ENCODE assay signal across 14 cellular contexts in the genomic region with DNA sequence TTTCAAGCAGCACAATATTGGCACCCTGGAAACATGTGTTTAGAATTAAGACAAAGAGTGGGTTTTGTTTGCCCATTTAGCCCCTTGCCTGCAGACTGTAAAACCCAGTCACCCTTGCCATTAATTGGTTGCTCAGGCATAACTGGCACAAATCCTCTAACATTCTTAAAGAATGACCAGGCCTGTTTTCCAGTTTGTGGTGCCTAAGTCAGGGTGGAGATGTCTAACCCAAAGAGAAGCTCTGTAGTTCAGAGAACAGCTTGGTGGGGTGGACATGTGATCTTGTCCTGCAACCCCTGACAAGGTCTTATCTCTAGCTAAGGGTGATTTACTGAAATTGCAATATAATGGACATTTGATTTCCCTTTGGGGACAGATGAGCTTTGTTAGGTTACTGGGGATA. TPM values are rescaled to one million over a fixed set of nuclear protein-coding genes. Genes with fewer than 3 reads are reported as not detected.
DNase-seq lines count a peak whose midpoint lies in the region; ATAC-seq and TF ChIP-seq lines count a peak whose summit lies in the region.
"Had no signal": no experiment of that assay in that cellular context is flagged by ENCODE, and none has a peak within 500 bp of the region (broad histone marks: within the 10 kb centered on the region; RNA-seq: fewer than 3 reads in every experiment).

No MANE protein-coding gene starts in this region.

- peaks cover 0 to 5% (median 0%) of the 10 kb centered on the region in 3 donors for H3K36me3 ChIP-seq in tibial nerve
- H3K36me3 ChIP-seq in sigmoid colon: peaks cover 0 to 22% (median 2%) of the 10 kb centered on the region in 4 donors

- TF ChIP-seq POLR2A in tibial nerve (IDR thresholded peaks at IDR 0.05): no peak
- no peak for TF ChIP-seq POLR2A in sigmoid colon (IDR thresholded peaks at IDR 0.05)

- H3K4me1 ChIP-seq in tibial nerve (peaks cover 0 to 91% (median 41%) of the 10 kb centered on the region in 4 donors), sigmoid colon (peaks cover 0 to 35% (median 22%) of the 10 kb centered on the region in 4 donors)
- H3K4me1 ChIP-seq: suprapubic skin had no signal

- H3K27ac ChIP-seq in tibial nerve: peak overlapping the region in 3 of 4 donors; percentile 34 to 89 (median 70)
- H3K27ac ChIP-seq in sigmoid colon: peak overlapping the region in 2 of 4 donors; percentile 3 to 48
- H3K27ac ChIP-seq: right atrium auricular region, suprapubic skin had no signal

- H3K9me3 ChIP-seq in tibial nerve (no peaks in the 10 kb centered on the region), sigmoid colon (no peaks in the 10 kb centered on the region)
- H3K9me3 ChIP-seq: right atrium auricular region, suprapubic skin had no signal

- POLR2A ChIA-PET in HEK293T (lab: Yijun Ruan, JAX): interaction anchor here (0.9 kb wide), 1 partner anchor 11 kb away, joined by 4 read pairs; no protein-coding TSS in a partner anchor

- CTCF ChIA-PET in HEK293T (lab: Yijun Ruan, JAX): interaction anchor here (0.7 kb wide), 1 partner anchor 161 kb away, joined by 3 read pairs; no protein-coding TSS in a partner anchor

- DNase-seq in HEK293T (ENCODE audit: extremely low spot score): no peak
- peak; percentile 59 for DNase-seq in fibroblast of the conjunctiva (ENCODE audit: low read depth)
- no peak for DNase-seq in tibial nerve (ENCODE audit: low spot score in 2 of 2)
- DNase-seq in sigmoid colon: no peak
- DNase-seq in activated T-cell treated with anti-CD3 and anti-CD28 coated beads for 4 hours: no peak
- DNase-seq: amniotic stem cell, KG1, NCI-H2081 had no signal

- intact Hi-C loops in sigmoid colon (cut with DNase I): no loop called here

- TF ChIP-seq EP300 in tibial nerve (IDR thresholded peaks at IDR 0.05): peak in 1 of 2 donors; percentile 23
- TF ChIP-seq EP300 in sigmoid colon (IDR thresholded peaks at IDR 0.05): no peak

- H3K4me3 ChIP-seq in tibial nerve: no peak overlapping the region
- H3K4me3 ChIP-seq in sigmoid colon: no peak overlapping the region
- H3K4me3 ChIP-seq: GM12878, right atrium auricular region, suprapubic skin had no signal

- no peak for TF ChIP-seq CTCF in tibial nerve (IDR thresholded peaks at IDR 0.05)
- TF ChIP-seq CTCF in sigmoid colon (IDR thresholded peaks at IDR 0.05): no peak

- ATAC-seq in SK-N-SH treated with all-trans-retinoic acid at 6 μM for 48 hours (peak; percentile 78), GM21423 (IDR thresholded peaks at IDR 0.05; ENCODE audit: unreplicated experiment) (no peak)
- ATAC-seq: GM12878 had no signal

- H3K27me3 ChIP-seq in tibial nerve (no peaks in the 10 kb centered on the region), sigmoid colon (no peaks in the 10 kb centered on the region)
- H3K27me3 ChIP-seq: right atrium auricular region, suprapubic skin had no signal

TF ChIP-seq in HEK293T, 16 proteins besides CTCF, POLR2A, EP300 and RAD21:
- TF ChIP-seq, protein P1, sequence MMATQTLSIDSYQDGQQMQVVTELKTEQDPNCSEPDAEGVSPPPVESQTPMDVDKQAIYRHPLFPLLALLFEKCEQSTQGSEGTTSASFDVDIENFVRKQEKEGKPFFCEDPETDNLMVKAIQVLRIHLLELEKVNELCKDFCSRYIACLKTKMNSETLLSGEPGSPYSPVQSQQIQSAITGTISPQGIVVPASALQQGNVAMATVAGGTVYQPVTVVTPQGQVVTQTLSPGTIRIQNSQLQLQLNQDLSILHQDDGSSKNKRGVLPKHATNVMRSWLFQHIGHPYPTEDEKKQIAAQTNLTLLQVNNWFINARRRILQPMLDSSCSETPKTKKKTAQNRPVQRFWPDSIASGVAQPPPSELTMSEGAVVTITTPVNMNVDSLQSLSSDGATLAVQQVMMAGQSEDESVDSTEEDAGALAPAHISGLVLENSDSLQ (IDR thresholded peaks at IDR 0.05): peak; percentile 8; the same call in 1 of the 2 replicates
- no peak for TF ChIP-seq TARDBP (IDR thresholded peaks at IDR 0.05)

TF ChIP-seq in SK-N-SH treated with all-trans-retinoic acid at 6 μM for 48 hours, 23 proteins besides CTCF, POLR2A, EP300 and RAD21 (continues in another document):
- TF ChIP-seq, protein P2, sequence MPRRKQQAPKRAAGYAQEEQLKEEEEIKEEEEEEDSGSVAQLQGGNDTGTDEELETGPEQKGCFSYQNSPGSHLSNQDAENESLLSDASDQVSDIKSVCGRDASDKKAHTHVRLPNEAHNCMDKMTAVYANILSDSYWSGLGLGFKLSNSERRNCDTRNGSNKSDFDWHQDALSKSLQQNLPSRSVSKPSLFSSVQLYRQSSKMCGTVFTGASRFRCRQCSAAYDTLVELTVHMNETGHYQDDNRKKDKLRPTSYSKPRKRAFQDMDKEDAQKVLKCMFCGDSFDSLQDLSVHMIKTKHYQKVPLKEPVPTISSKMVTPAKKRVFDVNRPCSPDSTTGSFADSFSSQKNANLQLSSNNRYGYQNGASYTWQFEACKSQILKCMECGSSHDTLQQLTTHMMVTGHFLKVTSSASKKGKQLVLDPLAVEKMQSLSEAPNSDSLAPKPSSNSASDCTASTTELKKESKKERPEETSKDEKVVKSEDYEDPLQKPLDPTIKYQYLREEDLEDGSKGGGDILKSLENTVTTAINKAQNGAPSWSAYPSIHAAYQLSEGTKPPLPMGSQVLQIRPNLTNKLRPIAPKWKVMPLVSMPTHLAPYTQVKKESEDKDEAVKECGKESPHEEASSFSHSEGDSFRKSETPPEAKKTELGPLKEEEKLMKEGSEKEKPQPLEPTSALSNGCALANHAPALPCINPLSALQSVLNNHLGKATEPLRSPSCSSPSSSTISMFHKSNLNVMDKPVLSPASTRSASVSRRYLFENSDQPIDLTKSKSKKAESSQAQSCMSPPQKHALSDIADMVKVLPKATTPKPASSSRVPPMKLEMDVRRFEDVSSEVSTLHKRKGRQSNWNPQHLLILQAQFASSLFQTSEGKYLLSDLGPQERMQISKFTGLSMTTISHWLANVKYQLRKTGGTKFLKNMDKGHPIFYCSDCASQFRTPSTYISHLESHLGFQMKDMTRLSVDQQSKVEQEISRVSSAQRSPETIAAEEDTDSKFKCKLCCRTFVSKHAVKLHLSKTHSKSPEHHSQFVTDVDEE (CRISPR knock-in tag; IDR thresholded peaks at IDR 0.05): peak; percentile 74; the same call in 1 of the 2 replicates
- TF ChIP-seq RARB (CRISPR knock-in tag; IDR thresholded peaks at IDR 0.05) (no peak), SNAI2 (CRISPR knock-in tag; IDR thresholded peaks at IDR 0.05) (no peak), ZNF70 (CRISPR knock-in tag; IDR thresholded peaks at IDR 0.05) (no peak), PPARA (CRISPR knock-in tag; IDR thresholded peaks at IDR 0.05; ENCODE audit: borderline replicate concordance) (no peak), ZNF565 (CRISPR knock-in tag; conservative IDR thresholded peaks at IDR 0.05; ENCODE audit: low read depth) (no peak), ZFP30 (CRISPR knock-in tag; IDR thresholded peaks at IDR 0.05) (no peak), TOX (CRISPR knock-in tag; IDR thresholded peaks at IDR 0.05; ENCODE audit: borderline replicate concordance) (no peak), ZNF8 (CRISPR knock-in tag; IDR thresholded peaks at IDR 0.05) (no peak), ZC3H10 (CRISPR knock-in tag; IDR thresholded peaks at IDR 0.05) (no peak), ISL1 (CRISPR knock-in tag; IDR thresholded peaks at IDR 0.05) (peak; percentile 78), TCF4 (CRISPR knock-in tag; IDR thresholded peaks at IDR 0.05; ENCODE audit: borderline replicate concordance) (peak; percentile 76)
- TF ChIP-seq, protein P3, sequence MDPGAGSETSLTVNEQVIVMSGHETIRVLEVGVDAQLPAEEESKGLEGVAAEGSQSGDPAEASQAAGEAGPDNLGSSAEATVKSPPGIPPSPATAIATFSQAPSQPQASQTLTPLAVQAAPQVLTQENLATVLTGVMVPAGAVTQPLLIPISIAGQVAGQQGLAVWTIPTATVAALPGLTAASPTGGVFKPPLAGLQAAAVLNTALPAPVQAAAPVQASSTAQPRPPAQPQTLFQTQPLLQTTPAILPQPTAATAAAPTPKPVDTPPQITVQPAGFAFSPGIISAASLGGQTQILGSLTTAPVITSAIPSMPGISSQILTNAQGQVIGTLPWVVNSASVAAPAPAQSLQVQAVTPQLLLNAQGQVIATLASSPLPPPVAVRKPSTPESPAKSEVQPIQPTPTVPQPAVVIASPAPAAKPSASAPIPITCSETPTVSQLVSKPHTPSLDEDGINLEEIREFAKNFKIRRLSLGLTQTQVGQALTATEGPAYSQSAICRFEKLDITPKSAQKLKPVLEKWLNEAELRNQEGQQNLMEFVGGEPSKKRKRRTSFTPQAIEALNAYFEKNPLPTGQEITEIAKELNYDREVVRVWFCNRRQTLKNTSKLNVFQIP (CRISPR knock-in tag; IDR thresholded peaks at IDR 0.05; ENCODE audit: borderline replicate concordance, low read depth): no peak
- TF ChIP-seq, protein P4, sequence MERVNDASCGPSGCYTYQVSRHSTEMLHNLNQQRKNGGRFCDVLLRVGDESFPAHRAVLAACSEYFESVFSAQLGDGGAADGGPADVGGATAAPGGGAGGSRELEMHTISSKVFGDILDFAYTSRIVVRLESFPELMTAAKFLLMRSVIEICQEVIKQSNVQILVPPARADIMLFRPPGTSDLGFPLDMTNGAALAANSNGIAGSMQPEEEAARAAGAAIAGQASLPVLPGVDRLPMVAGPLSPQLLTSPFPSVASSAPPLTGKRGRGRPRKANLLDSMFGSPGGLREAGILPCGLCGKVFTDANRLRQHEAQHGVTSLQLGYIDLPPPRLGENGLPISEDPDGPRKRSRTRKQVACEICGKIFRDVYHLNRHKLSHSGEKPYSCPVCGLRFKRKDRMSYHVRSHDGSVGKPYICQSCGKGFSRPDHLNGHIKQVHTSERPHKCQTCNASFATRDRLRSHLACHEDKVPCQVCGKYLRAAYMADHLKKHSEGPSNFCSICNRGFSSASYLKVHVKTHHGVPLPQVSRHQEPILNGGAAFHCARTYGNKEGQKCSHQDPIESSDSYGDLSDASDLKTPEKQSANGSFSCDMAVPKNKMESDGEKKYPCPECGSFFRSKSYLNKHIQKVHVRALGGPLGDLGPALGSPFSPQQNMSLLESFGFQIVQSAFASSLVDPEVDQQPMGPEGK (CRISPR knock-in tag; IDR thresholded peaks at IDR 0.05; ENCODE audit: borderline replicate concordance): no peak
- TF ChIP-seq, protein P5, sequence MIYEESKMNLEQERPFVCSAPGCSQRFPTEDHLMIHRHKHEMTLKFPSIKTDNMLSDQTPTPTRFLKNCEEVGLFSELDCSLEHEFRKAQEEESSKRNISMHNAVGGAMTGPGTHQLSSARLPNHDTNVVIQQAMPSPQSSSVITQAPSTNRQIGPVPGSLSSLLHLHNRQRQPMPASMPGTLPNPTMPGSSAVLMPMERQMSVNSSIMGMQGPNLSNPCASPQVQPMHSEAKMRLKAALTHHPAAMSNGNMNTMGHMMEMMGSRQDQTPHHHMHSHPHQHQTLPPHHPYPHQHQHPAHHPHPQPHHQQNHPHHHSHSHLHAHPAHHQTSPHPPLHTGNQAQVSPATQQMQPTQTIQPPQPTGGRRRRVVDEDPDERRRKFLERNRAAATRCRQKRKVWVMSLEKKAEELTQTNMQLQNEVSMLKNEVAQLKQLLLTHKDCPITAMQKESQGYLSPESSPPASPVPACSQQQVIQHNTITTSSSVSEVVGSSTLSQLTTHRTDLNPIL (CRISPR knock-in tag; IDR thresholded peaks at IDR 0.05; ENCODE audit: low read depth): no peak

RNA-seq across cellular contexts. Expression of a gene that starts 8.8 kb away (rescaled TPM):
- total RNA-seq in tibial nerve (1,000 to 10,000 TPM; 1,094 to 2,140 (median 1,213) TPM), sigmoid colon (1 to 10 TPM; 1.4 to 6.4 (median 3.2) TPM)
- polyA plus RNA-seq in sigmoid colon: 1 to 10 TPM in 1 of 3 donors, under 1 TPM in 1, not detected in 1; 0.51 to 1.2 TPM
- total RNA-seq: GM12878, OCI-LY7 had no signal

Comparison
In these comparisons a context has a peak if more than half of its experiments do, and no peak if none do; other contexts are left out.
1. RNA of a gene that starts 8.8 kb away (total RNA-seq): 1,094 to 2,140 TPM in tibial nerve; 1.4 to 6.4 TPM in sigmoid colon; every median in the first group is over 100 times any median in the second.